ENCODE assay signal across 9 cellular contexts in genomic region chr12:8179989-8180585, GRCh38. TPM values are rescaled to one million over a fixed set of nuclear protein-coding genes. Genes with fewer than 3 reads are reported as not detected.
A peak's percentile ranks its signal among the peaks of the same experiment; 100 is the strongest.
DNase-seq lines count a peak whose midpoint lies in the region; ATAC-seq and TF ChIP-seq lines count a peak whose summit lies in the region.
"Not testable (repeated sequence)": the region's sequence is repeated elsewhere in the genome, so short reads cannot be mapped to it uniquely, and the experiment has no call there.
"Had no signal": no experiment of that assay in that cellular context is flagged by ENCODE, and none has a peak within 500 bp of the region (broad histone marks: within the 10 kb centered on the region; RNA-seq: fewer than 3 reads in every experiment).

No MANE protein-coding gene starts in this region.

- H3K4me1 ChIP-seq in mononuclear cell (ENCODE audit: insufficient read depth, low read length): not testable (repeated sequence)

- H3K36me3 Mint-ChIP-seq in T-cell; activated naive CD4-positive, alpha-beta T cell treated with anti-CD3 and anti-CD28 coated beads for 36 hours (ENCODE audit: low read depth): not testable (repeated sequence)

- CTCF ChIA-PET in T-cell (lab: Charles Lee): interaction anchor here (0.7 to 1.4 kb wide), 2 partner anchors 71 to 780 kb away, joined by 3 to 9 read pairs; no protein-coding TSS in a partner anchor
- CTCF ChIA-PET in activated naive CD4-positive, alpha-beta T cell treated with anti-CD3 and anti-CD28 coated beads for 36 hours (lab: Charles Lee): interaction anchor here (0.7 kb wide), 1 partner anchor 63 kb away, joined by 3 read pairs; no protein-coding TSS in a partner anchor

- H3K4me3 ChIP-seq in AG09309 (ENCODE audit: control insufficient read depth, low read depth, low read length) (peak overlapping the region; percentile 62), fibroblast of mammary gland (ENCODE audit: control insufficient read depth, low read depth, low read length) (peak overlapping the region; percentile 57), mononuclear cell (ENCODE audit: low read length) (peak overlapping the region; percentile 47)

- DNase-seq in AG09309 (ENCODE audit: low read depth): peak; percentile 46
- peak; percentile 29 for DNase-seq in GM19240 (ENCODE audit: insufficient read length, low spot score)
- DNase-seq in NCI-H2029 treated with DMSO at 0.1 percent for 48 hours (lab: John Stamatoyannopoulos, UW): peak; percentile 17
- peak; percentile 42 to 80 (median 70) for DNase-seq in T-cell
- DNase-seq in activated naive CD4-positive, alpha-beta T cell treated with anti-CD3 and anti-CD28 coated beads for 36 hours: peak; percentile 89
- peak; percentile 57 for DNase-seq in fibroblast of mammary gland (ENCODE audit: low read depth)
- DNase-seq in stimulated activated CD4-positive, alpha-beta T cell treated with anti-CD3 and anti-CD28 coated beads, Interleukin-4, amount 100 ng/mL, for 48 hours (ENCODE audit: low read depth in 2 of 2): peak; percentile 38 to 55

- peak overlapping the region; percentile 86 to 88 for H3K27ac Mint-ChIP-seq in T-cell
- peak overlapping the region; percentile 74 for H3K27ac Mint-ChIP-seq in activated naive CD4-positive, alpha-beta T cell treated with anti-CD3 and anti-CD28 coated beads for 36 hours

- H3K4me3 Mint-ChIP-seq in T-cell: peak overlapping the region; percentile 78 to 83 (median 79)
- H3K4me3 Mint-ChIP-seq in activated naive CD4-positive, alpha-beta T cell treated with anti-CD3 and anti-CD28 coated beads for 36 hours: peak overlapping the region; percentile 79

- not testable (repeated sequence) for H3K27me3 ChIP-seq in mononuclear cell (ENCODE audit: insufficient read depth, low read length)

- TF ChIP-seq CTCF in AG09309 (IDR thresholded peaks at IDR 0.05; ENCODE audit: control insufficient read depth, insufficient read depth, low read depth, low read length, missing control alignments): peak; percentile 68
- peak; percentile 50 for TF ChIP-seq CTCF in fibroblast of mammary gland (conservative IDR thresholded peaks at IDR 0.05; ENCODE audit: control insufficient read depth, insufficient read depth, low read depth, low read length)

- H3K9me3 ChIP-seq in mononuclear cell (ENCODE audit: low read depth, low read length): not testable (repeated sequence)

- peak; percentile 83 to 99 (median 94) for ATAC-seq in T-cell (replicated peaks in 1 of 4)

- POLR2A ChIA-PET in T-cell (lab: Charles Lee): not testable (repeated sequence)

- H3K27me3 Mint-ChIP-seq in T-cell; activated naive CD4-positive, alpha-beta T cell treated with anti-CD3 and anti-CD28 coated beads for 36 hours (ENCODE audit: low read depth): not testable (repeated sequence)

- H3K4me1 Mint-ChIP-seq in T-cell: peaks cover 14 to 16% (median 16%) of the 10 kb centered on the region in 3 donors
- peaks cover 15% of the 10 kb centered on the region for H3K4me1 Mint-ChIP-seq in activated naive CD4-positive, alpha-beta T cell treated with anti-CD3 and anti-CD28 coated beads for 36 hours (ENCODE audit: low read depth)

- intact Hi-C loops in activated naive CD4-positive, alpha-beta T cell treated with anti-CD3 and anti-CD28 coated beads for 36 hours (cut with micrococcal nuclease): loop anchor here (1.0 to 10.0 kb wide), 4 partner anchors 51 to 145 kb away; partner anchors contain the start of gene FOXJ2

- not testable (repeated sequence) for H3K9me3 Mint-ChIP-seq in T-cell; activated naive CD4-positive, alpha-beta T cell treated with anti-CD3 and anti-CD28 coated beads for 36 hours

RNA-seq across cellular contexts. Expression of gene ZNF705A, which starts 23.3 kb away (rescaled TPM):
- total RNA-seq in T-cell: not detected
- total RNA-seq in activated naive CD4-positive, alpha-beta T cell treated with anti-CD3 and anti-CD28 coated beads for 36 hours: not detected
- 0.10 TPM for total RNA-seq in mononuclear cell
- total RNA-seq: glomerular endothelial cell had no signal

RNA-seq across cellular contexts. Expression of gene FAM90A1, which starts 47.3 kb away (rescaled TPM):
- under 1 TPM in 2 of 5 donors, not detected in 3; 0.40 to 0.54 TPM for total RNA-seq in T-cell
- total RNA-seq in activated naive CD4-positive, alpha-beta T cell treated with anti-CD3 and anti-CD28 coated beads for 36 hours: under 1 TPM; 0.21 to 0.30 TPM
- total RNA-seq in mononuclear cell: not detected

RNA-seq across cellular contexts. Expression of gene CLEC4A, which starts 56.7 kb away (rescaled TPM):
- total RNA-seq in T-cell: 1 to 10 TPM in 3 of 5 donors, under 1 TPM in 2; 0.44 to 2.3 (median 1.3) TPM
- 1 to 10 TPM; 1.2 TPM for total RNA-seq in activated naive CD4-positive, alpha-beta T cell treated with anti-CD3 and anti-CD28 coated beads for 36 hours
- total RNA-seq in mononuclear cell: 31.3 TPM
- total RNA-seq: glomerular endothelial cell had no signal

Comparison
In these comparisons a context has a peak if more than half of its experiments do, and no peak if none do; other contexts are left out.
1. Peak in every context shown above with its lines: DNase-seq, ATAC-seq and H3K4me3 ChIP-seq.
2. DNase-seq: peak in every context shown above with its lines; median percentile 89 in activated naive CD4-positive, alpha-beta T cell treated with anti-CD3 and anti-CD28 coated beads for 36 hours; 70 in T-cell; 57 in fibroblast of mammary gland; 46 in stimulated activated CD4-positive, alpha-beta T cell treated with anti-CD3 and anti-CD28 coated beads, Interleukin-4, amount 100 ng/mL, for 48 hours; 46 in AG09309; 29 in GM19240; 17 in NCI-H2029 treated with DMSO at 0.1 percent for 48 hours.